Comparison of ENCODE assay signal across 20 cellular contexts in the genomic region with DNA sequence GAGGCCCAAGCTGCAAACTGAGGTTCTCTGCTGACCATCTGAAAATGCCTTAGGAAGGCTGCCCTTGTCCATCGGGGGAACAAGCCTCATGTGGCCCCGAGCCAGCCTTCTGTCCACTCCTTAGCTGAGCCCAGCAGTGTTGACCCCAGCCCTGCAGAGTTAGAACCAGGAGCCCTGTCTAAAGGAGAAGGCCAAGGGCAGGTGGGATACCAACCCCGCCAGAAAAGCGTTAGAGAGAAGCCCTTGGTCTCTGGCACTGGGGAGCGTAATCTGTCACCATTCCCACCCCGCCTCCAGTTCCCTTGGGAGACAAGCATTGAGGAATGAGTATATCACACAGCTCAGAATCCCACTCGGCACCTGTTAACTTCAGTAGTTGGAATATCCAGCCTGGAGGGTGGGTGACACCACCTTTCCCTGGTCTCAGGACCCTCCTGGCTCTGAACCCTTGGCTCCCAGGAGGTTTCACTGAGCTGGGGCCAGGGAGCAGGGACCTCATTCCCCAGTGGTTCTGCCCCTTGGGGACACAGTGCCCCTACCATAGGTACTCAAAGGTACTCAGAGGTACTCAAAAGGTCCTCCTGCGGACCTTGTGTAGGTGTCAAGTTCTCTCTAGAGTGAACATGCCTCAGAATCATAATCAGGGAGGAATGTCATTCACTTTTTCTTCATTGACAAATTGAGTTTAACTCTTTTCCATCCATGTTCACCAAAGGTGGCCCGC. TPM values are rescaled to one million over a fixed set of nuclear protein-coding genes. Genes with fewer than 3 reads are reported as not detected.
DNase-seq lines count a peak whose midpoint lies in the region; ATAC-seq, FAIRE-seq and TF ChIP-seq lines count a peak whose summit lies in the region.
"Had no signal": no experiment of that assay in that cellular context is flagged by ENCODE, and none has a peak within 500 bp of the region (broad histone marks: within the 10 kb centered on the region; RNA-seq: fewer than 3 reads in every experiment).

No MANE protein-coding gene starts in this region.

- H3K27ac ChIP-seq in AG04450 (ENCODE audit: low read depth, low read length) = peak overlapping the region; percentile 13
- H3K27ac ChIP-seq in angular gyrus (ENCODE audit: low read depth, low read length) = peak overlapping the region; percentile 49
- H3K27ac ChIP-seq in layer of hippocampus (ENCODE audit: low read depth, low read length) = peak overlapping the region; percentile 40
- H3K27ac ChIP-seq in small intestine (ENCODE audit: low read depth in 1 of 2, low read length in 1 of 2) = peak overlapping the region; percentile 78 to 89

- H3K27me3 ChIP-seq in AG04450 (ENCODE audit: control insufficient read depth, insufficient read depth, low read length) = no peaks in the 10 kb centered on the region
- H3K27me3 ChIP-seq in layer of hippocampus (ENCODE audit: control insufficient read depth, insufficient read depth, low read length) = no peaks in the 10 kb centered on the region
- H3K27me3 ChIP-seq in small intestine (ENCODE audit: control insufficient read depth in 2 of 2, insufficient read depth in 2 of 2, low read length in 2 of 2) = no peaks in the 10 kb centered on the region

- peaks cover 7% of the 10 kb centered on the region for H3K9me3 ChIP-seq in AG04450 (ENCODE audit: control insufficient read depth, insufficient read depth, low read length)
- no peaks in the 10 kb centered on the region for H3K9me3 ChIP-seq in small intestine (ENCODE audit: control insufficient read depth, low read depth)
- H3K9me3 ChIP-seq: Caco-2 had no signal

- ATAC-seq in HG03442 (IDR thresholded peaks at IDR 0.05; ENCODE audit: unreplicated experiment) = no peak
- ATAC-seq in HG03469 (IDR thresholded peaks at IDR 0.05; ENCODE audit: unreplicated experiment) = no peak

- H3K4me3 ChIP-seq in AG04450 (ENCODE audit: low read depth, low read length) = no peak overlapping the region
- H3K4me3 ChIP-seq in small intestine (ENCODE audit: low read depth in 1 of 2, low read length in 2 of 2) = no peak overlapping the region

- no peak for FAIRE-seq in small intestine (lab: Jason Lieb, UNC)
- FAIRE-seq: GM12891, HTR-8/SVneo, islet of Langerhans, urothelium cell line had no signal

- CTCF ChIA-PET in AG04450 (lab: Charles Lee) = no interaction called here

- POLR2A ChIA-PET in AG04450 (lab: Yijun Ruan, JAX) = interaction anchor here (0.6 kb wide), 1 partner anchor 93 kb away, joined by 5 read pairs; no protein-coding TSS in a partner anchor

- H3K36me3 ChIP-seq in small intestine (ENCODE audit: control insufficient read depth in 2 of 2, insufficient read depth in 2 of 2, low read length in 2 of 2) = peaks cover 34 to 62% of the 10 kb centered on the region in 2 donors

- no peak for TF ChIP-seq CTCF in AG04450 (IDR thresholded peaks at IDR 0.05; ENCODE audit: low read depth, low read length)

- DNase-seq in AG04450 (ENCODE audit: low read depth, low spot score) (no peak), small intestine (peak; percentile 15), KG1 (lab: John Stamatoyannopoulos, UW) (no peak), NCI-H2171 (lab: John Stamatoyannopoulos, UW) (no peak)
- DNase-seq: activated CD4-positive, alpha-beta T cell treated with anti-CD3 and anti-CD28 coated beads, Interleukin-2, amount 50 U/mL, for 48 hours; Caco-2; H9; MM.1S; naive B cell; NCI-H187 treated with DMSO at 0.1 percent for 48 hours; NCI-H510A treated with DMSO at 0.1 percent for 48 hours; OCI-M1 had no signal

- H3K4me1 ChIP-seq in small intestine (ENCODE audit: control insufficient read depth in 2 of 2, insufficient read depth in 1 of 2, low read depth in 1 of 2, low read length in 1 of 2) = peaks cover 0 to 10% of the 10 kb centered on the region in 2 donors

- WGBS in small intestine, 3 donors = 76 to 83% (median 79%) methylated on average over 9 of the region's 9 CpGs

RNA-seq across cellular contexts. Expression of gene ETS2, which starts 16.4 kb away (rescaled TPM):
- polyA plus RNA-seq in AG04450 (2011; rRNA removed) (60.1 and 62.7 TPM in 2 replicates), small intestine (100 to 1,000 TPM; 129 to 137 (median 133) TPM)
- 60.1 and 67.9 TPM in 2 replicates for polyA minus RNA-seq in AG04450 (2011; rRNA and poly(A)+ RNA removed)

Comparison
In these comparisons a context has a peak if more than half of its experiments do, and no peak if none do; other contexts are left out.
1. H3K27ac ChIP-seq: peak in every context shown above with its lines; median percentile 84 in small intestine; 49 in angular gyrus; 40 in layer of hippocampus; 13 in AG04450.